ENCODE assay signal across 9 cellular contexts in genomic region chr3:12135029-12135634, GRCh38. TPM values are rescaled to one million over a fixed set of nuclear protein-coding genes. Genes with fewer than 3 reads are reported as not detected.
DNase-seq lines count a peak whose midpoint lies in the region; ATAC-seq, FAIRE-seq and TF ChIP-seq lines count a peak whose summit lies in the region.
"Had no signal": no experiment of that assay in that cellular context is flagged by ENCODE, and none has a peak within 500 bp of the region (broad histone marks: within the 10 kb centered on the region; RNA-seq: fewer than 3 reads in every experiment).

No MANE protein-coding gene starts in this region.

- no peak overlapping the region for H2BK15ac ChIP-seq in H1 (ENCODE audit: low read length)

- peak; percentile 79 for FAIRE-seq in H1 (lab: Jason Lieb, UNC)

- H2AFZ ChIP-seq in H1 (ENCODE audit: low read length): no peak overlapping the region

- no peak for TF ChIP-seq POLR2A in H1 (IDR thresholded peaks at IDR 0.05; ENCODE audit: control extremely low read depth in 1 of 2, low read depth in 2 of 2, low read length in 2 of 2)

- H3K9me3 ChIP-seq in H1 (ENCODE audit: insufficient read depth in 2 of 2, low read depth in 1 of 2, low read length in 1 of 2) (no peaks in the 10 kb centered on the region), mucosa of descending colon (no peaks in the 10 kb centered on the region)

- H4K20me1 ChIP-seq in H1 (replicated peaks in 1 of 2; ENCODE audit: control insufficient read depth in 1 of 2, insufficient read depth in 2 of 2, low read length in 2 of 2): no peaks in the 10 kb centered on the region

- H3K9me3 Mint-ChIP-seq in activated CD4-positive, alpha-beta memory T cell treated with anti-CD3 and anti-CD28 coated beads, Interleukin-2, amount 10 ng/mL, durations not matched to agents 7 days and 5 days: no peaks in the 10 kb centered on the region
- H3K9me3 Mint-ChIP-seq: stimulated activated naive CD8-positive, alpha-beta T cell treated with anti-CD3 and anti-CD28 coated beads, Interleukin-15, Interleukin-2, amounts not matched to agents 100 ng/mL and 50 ng/mL, for 24 hours had no signal

- no peaks in the 10 kb centered on the region for H3K36me3 ChIP-seq in H1 (ENCODE audit: control insufficient read depth in 2 of 4, insufficient read depth in 4 of 4, low read length in 3 of 4)
- H3K36me3 ChIP-seq in mucosa of descending colon (ENCODE audit: low read depth): no peaks in the 10 kb centered on the region

- peak; percentile 87 to 92 for TF ChIP-seq RAD21 in H1 (IDR thresholded peaks at IDR 0.05 in 1 of 2, conservative IDR thresholded peaks at IDR 0.05 in 1 of 2; ENCODE audit: low read depth in 2 of 2, low read length in 2 of 2)

- no peak overlapping the region for H4K5ac ChIP-seq in H1 (ENCODE audit: insufficient read length, low read depth, low read length)

- no peak for TF ChIP-seq EP300 in H1 (IDR thresholded peaks at IDR 0.05; ENCODE audit: borderline replicate concordance in 1 of 2, low read depth in 2 of 2, low read length in 2 of 2)

- no peak overlapping the region for H3K4me2 ChIP-seq in H1 (ENCODE audit: insufficient read depth in 1 of 2, low read depth in 2 of 2, low read length in 2 of 2)

- peak; percentile 80 for TF ChIP-seq CTCF in 22Rv1 (IDR thresholded peaks at IDR 0.05)
- TF ChIP-seq CTCF in GM12864 (IDR thresholded peaks at IDR 0.05; ENCODE audit: low read depth, low read length, missing control alignments): peak; percentile 93
- TF ChIP-seq CTCF in H1 (IDR thresholded peaks at IDR 0.05; ENCODE audit: control extremely low read depth in 1 of 3, insufficient read depth in 1 of 3, low read depth in 1 of 3, low read length in 3 of 3): peak; percentile 86 to 92 (median 90)
- peak; percentile 66 for TF ChIP-seq CTCF in mucosa of descending colon (IDR thresholded peaks at IDR 0.05)

- no peak overlapping the region for H2BK120ac ChIP-seq in H1 (replicated peaks; ENCODE audit: low read depth, low read length)

- ATAC-seq in HG02759 (IDR thresholded peaks at IDR 0.05; ENCODE audit: unreplicated experiment): peak; percentile 89
- ATAC-seq in mucosa of descending colon: peak; percentile 93

- H3K36me3 Mint-ChIP-seq in activated CD4-positive, alpha-beta memory T cell treated with anti-CD3 and anti-CD28 coated beads, Interleukin-2, amount 10 ng/mL, durations not matched to agents 7 days and 5 days (ENCODE audit: low read depth): no peaks in the 10 kb centered on the region

- H3K4me3 Mint-ChIP-seq in activated CD4-positive, alpha-beta memory T cell treated with anti-CD3 and anti-CD28 coated beads, Interleukin-2, amount 10 ng/mL, durations not matched to agents 7 days and 5 days: no peak overlapping the region
- H3K4me3 Mint-ChIP-seq: stimulated activated naive CD8-positive, alpha-beta T cell treated with anti-CD3 and anti-CD28 coated beads, Interleukin-15, Interleukin-2, amounts not matched to agents 100 ng/mL and 50 ng/mL, for 24 hours had no signal

- H3K14ac ChIP-seq in H1 (ENCODE audit: insufficient read length): no peak overlapping the region

- peaks cover 2% of the 10 kb centered on the region for H3K4me1 Mint-ChIP-seq in activated CD4-positive, alpha-beta memory T cell treated with anti-CD3 and anti-CD28 coated beads, Interleukin-2, amount 10 ng/mL, durations not matched to agents 7 days and 5 days

- no peaks in the 10 kb centered on the region for H3K4me1 ChIP-seq in H1 (replicated peaks in 1 of 4; ENCODE audit: control insufficient read depth in 3 of 4, insufficient read depth in 4 of 4, low read length in 3 of 4)
- no peaks in the 10 kb centered on the region for H3K4me1 ChIP-seq in mucosa of descending colon (ENCODE audit: low read depth)

- no peak overlapping the region for H2BK20ac ChIP-seq in H1 (ENCODE audit: low read length)

- H3K79me2 ChIP-seq in H1 (ENCODE audit: control insufficient read depth in 1 of 2, insufficient read depth in 2 of 2, low read length in 2 of 2): no peaks in the 10 kb centered on the region

- H3K27ac ChIP-seq in 22Rv1 (no peak overlapping the region), H1 (ENCODE audit: low read depth, low read length) (no peak overlapping the region)

- no peaks in the 10 kb centered on the region for H3K79me1 ChIP-seq in H1 (ENCODE audit: low read depth, low read length)

- H3K27me3 ChIP-seq in H1 (replicated peaks in 1 of 4; ENCODE audit: control insufficient read depth in 3 of 4, extremely low read depth in 1 of 4, insufficient read depth in 3 of 4, low read length in 3 of 4): no peaks in the 10 kb centered on the region

- POLR2A ChIA-PET in activated CD4-positive, alpha-beta memory T cell treated with anti-CD3 and anti-CD28 coated beads, Interleukin-2, amount 10 ng/mL, durations not matched to agents 7 days and 5 days (lab: Charles Lee): interaction anchor here (0.9 kb wide), 2 partner anchors 59 to 344 kb away, joined by 4 to 7 read pairs; no protein-coding TSS in a partner anchor
- POLR2A ChIA-PET in H1 (lab: Charles Lee; ENCODE audit: partially characterized antibody): interaction anchor here (0.9 to 1.1 kb wide), 2 partner anchors 42 to 82 kb away, joined by 3 to 4 read pairs; no protein-coding TSS in a partner anchor

- H3K4me3 ChIP-seq in GM12864 (ENCODE audit: low read depth, low read length) (no peak overlapping the region), H1 (ENCODE audit: extremely low read depth in 1 of 4, insufficient read depth in 2 of 4, low read depth in 3 of 4, low read length in 4 of 4) (no peak overlapping the region), mucosa of descending colon (no peak overlapping the region)

- H3K23ac ChIP-seq in H1 (ENCODE audit: insufficient read length): no peak overlapping the region

- H3K18ac ChIP-seq in H1 (ENCODE audit: extremely low read depth, low read length): no peak overlapping the region

- H3K9ac ChIP-seq in H1 (replicated peaks in 1 of 4; ENCODE audit: extremely low read depth in 1 of 4, low read depth in 3 of 4, low read length in 3 of 4): no peak overlapping the region

- H3K23me2 ChIP-seq in H1 (ENCODE audit: low read depth, low read length): no peaks in the 10 kb centered on the region

- DNase-seq in GM12864 (ENCODE audit: low read depth) (no peak), NCI-H2227 (lab: John Stamatoyannopoulos, UW; ENCODE audit: unreplicated experiment) (peak; percentile 51), H1 (ENCODE audit: low read depth in 1 of 2, low spot score in 2 of 2) (peak; percentile 17 to 78), mucosa of descending colon (peak; percentile 75 to 89 (median 87))
- DNase-seq in activated CD4-positive, alpha-beta memory T cell treated with anti-CD3 and anti-CD28 coated beads, Interleukin-2, amount 10 ng/mL, durations not matched to agents 7 days and 5 days: peak; percentile 71
- DNase-seq in stimulated activated naive CD4-positive, alpha-beta T cell treated with Interleukin-2 at 50 U/mL for 16 hours (lab: John Stamatoyannopoulos, UW): peak; percentile 37

- H4K91ac ChIP-seq in H1 (replicated peaks; ENCODE audit: insufficient read length, low read length): no peak overlapping the region

- 3% methylated on average over 3 of the region's 3 CpGs; no CpG with 5 or more reads in 1 of the 2 experiments for WGBS in H1 (ENCODE audit: extremely low coverage in 1 of 2, insufficient coverage in 1 of 2, insufficient read length in 1 of 2, insufficient replicate concordance in 2 of 2, low coverage in 1 of 2, low lambda C conversion rate in 2 of 2, missing lambda C conversion rate in 1 of 2), 2 experiments

- CTCF ChIA-PET in activated CD4-positive, alpha-beta memory T cell treated with anti-CD3 and anti-CD28 coated beads, Interleukin-2, amount 10 ng/mL, durations not matched to agents 7 days and 5 days (lab: Charles Lee): interaction anchor here (0.5 to 6.9 kb wide), 23 partner anchors 8 to 585 kb away, joined by 3 to 129 read pairs (median 5); partner anchors contain the start of gene TSEN2
- CTCF ChIA-PET in H1 (lab: Charles Lee; ENCODE audit: partially characterized antibody): interaction anchor here (0.6 to 37.6 kb wide), 41 partner anchors 8 to 571 kb away, joined by 3 to 651 read pairs (median 4); partner anchors contain the start of genes TIMP4 and TSEN2

- H3K4ac ChIP-seq in H1 (replicated peaks; ENCODE audit: insufficient read length, low read depth, low read length): no peak overlapping the region

- no peak overlapping the region for H3K56ac ChIP-seq in H1 (replicated peaks; ENCODE audit: insufficient read length, low read depth, low read length)

- intact Hi-C loops in mucosa of descending colon (cut with DNase I, micrococcal nuclease): loop anchor here (2.0 to 5.0 kb wide), 3 partner anchors 42 to 347 kb away; partner anchors contain the start of gene TSEN2 (in 1 of the 2)

- no peak overlapping the region for H4K8ac ChIP-seq in H1 (ENCODE audit: extremely low read depth, insufficient read depth, low read length)

- H2BK5ac ChIP-seq in H1 (ENCODE audit: low read depth, low read length): no peak overlapping the region

- H3K27ac Mint-ChIP-seq in activated CD4-positive, alpha-beta memory T cell treated with anti-CD3 and anti-CD28 coated beads, Interleukin-2, amount 10 ng/mL, durations not matched to agents 7 days and 5 days: no peak overlapping the region
- H3K27ac Mint-ChIP-seq: stimulated activated naive CD8-positive, alpha-beta T cell treated with anti-CD3 and anti-CD28 coated beads, Interleukin-15, Interleukin-2, amounts not matched to agents 100 ng/mL and 50 ng/mL, for 24 hours had no signal

- H2BK12ac ChIP-seq in H1 (ENCODE audit: low read depth, low read length): no peak overlapping the region

- H2AK5ac ChIP-seq in H1 (ENCODE audit: low read depth, low read length): no peak overlapping the region

- H3K27me3 Mint-ChIP-seq in activated CD4-positive, alpha-beta memory T cell treated with anti-CD3 and anti-CD28 coated beads, Interleukin-2, amount 10 ng/mL, durations not matched to agents 7 days and 5 days: peaks cover 30% of the 10 kb centered on the region

TF ChIP-seq in H1, 55 proteins besides CTCF, POLR2A, EP300 and RAD21 (continues in another document):
- no peak for TF ChIP-seq PHF8 (conservative IDR thresholded peaks at IDR 0.05; ENCODE audit: low read depth, low read length)

RNA-seq across cellular contexts. Expression of gene TIMP4, which starts 23.6 kb away (rescaled TPM):
- total RNA-seq in activated CD4-positive, alpha-beta memory T cell treated with anti-CD3 and anti-CD28 coated beads, Interleukin-2, amount 10 ng/mL, durations not matched to agents 7 days and 5 days: not detected
- total RNA-seq in H1 (2021; fragmentation: NEBNext Ultra II Directional; extraction: Animal tissue kit (Norgen Biotek cat#: 25700)): 7.5 and 8.7 TPM in 2 replicates
- polyA plus RNA-seq in H1 (2011; rRNA removed): 5.1 and 6.4 TPM in 2 replicates
- 5.0 TPM for polyA plus RNA-seq in H1 (2011; cell fraction: cytosol; rRNA removed)
- 5.2 TPM for polyA plus RNA-seq in H1 (2011; cell fraction: nucleus; rRNA removed)
- polyA plus RNA-seq in H1 (2012, experiment 1 of 2): 3.9 to 5.8 TPM (median 4.5 TPM) in 4 replicates
- polyA plus RNA-seq in H1 (2012, experiment 2 of 2): 8.3 TPM
- polyA plus RNA-seq in H1 (2013, experiment 1 of 2): 10.8 TPM
- polyA plus RNA-seq in H1 (2013, experiment 2 of 2): 14.1 TPM
- polyA minus RNA-seq in H1 (2011; rRNA and poly(A)+ RNA removed): 12.1 and 13.0 TPM in 2 replicates
- 4.8 TPM for polyA minus RNA-seq in H1 (2011; cell fraction: cytosol; rRNA and poly(A)+ RNA removed)
- 9.3 TPM for polyA minus RNA-seq in H1 (2011; cell fraction: nucleus; rRNA and poly(A)+ RNA removed)
- total RNA-seq in mucosa of descending colon: 1 to 10 TPM; 1.2 to 8.7 (median 3.6) TPM
